1 cellular context compared by ENCODE assay signal in the genomic region with DNA sequence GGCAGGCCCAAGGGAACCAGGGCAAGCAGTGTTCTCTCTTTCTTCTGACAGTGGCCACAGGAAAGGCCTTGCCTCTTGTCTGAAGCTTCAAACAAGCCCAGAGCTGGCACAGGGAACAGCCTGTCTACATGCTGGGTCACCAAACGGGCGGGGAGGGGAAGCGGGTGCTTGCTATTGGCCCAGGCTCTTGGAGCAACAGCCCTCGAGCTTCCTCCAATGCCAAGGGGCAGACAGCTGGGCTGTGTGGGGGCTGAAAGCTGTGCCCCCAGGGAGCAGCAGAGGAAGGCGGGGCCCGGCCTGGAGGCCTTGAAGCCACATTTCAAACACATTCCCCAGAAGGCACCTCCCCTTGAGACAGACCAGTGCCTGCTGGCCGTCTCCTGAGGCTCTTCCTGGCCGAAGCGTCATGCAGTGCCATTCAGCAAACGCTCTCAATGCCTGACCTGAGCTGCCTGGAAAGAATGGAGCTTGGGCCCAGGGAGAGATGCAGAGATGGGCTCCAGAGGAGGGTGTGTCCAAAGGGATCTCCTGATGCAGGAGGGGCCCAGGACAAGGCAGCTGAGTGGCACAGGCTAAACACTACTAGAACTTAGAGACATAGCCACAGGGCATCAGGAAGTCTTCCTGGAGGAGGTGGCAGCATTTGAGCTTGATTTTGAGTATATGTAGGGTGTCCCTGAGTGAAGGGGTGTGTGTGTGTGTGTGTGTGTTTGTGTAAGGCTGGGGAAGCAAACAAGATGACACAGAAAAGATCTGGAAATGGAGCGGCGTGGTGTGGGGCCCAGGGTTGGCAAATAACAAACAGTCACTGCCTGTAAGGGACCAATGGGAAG.
A peak's percentile ranks its signal among the peaks of the same experiment; 100 is the strongest.
TF ChIP-seq lines count a peak whose summit lies in the region.

No MANE protein-coding gene starts in this region.

TF ChIP-seq in HEK293, 187 proteins besides CTCF, POLR2A, EP300 and RAD21 (continued from another document):
- TF ChIP-seq, protein P1, sequence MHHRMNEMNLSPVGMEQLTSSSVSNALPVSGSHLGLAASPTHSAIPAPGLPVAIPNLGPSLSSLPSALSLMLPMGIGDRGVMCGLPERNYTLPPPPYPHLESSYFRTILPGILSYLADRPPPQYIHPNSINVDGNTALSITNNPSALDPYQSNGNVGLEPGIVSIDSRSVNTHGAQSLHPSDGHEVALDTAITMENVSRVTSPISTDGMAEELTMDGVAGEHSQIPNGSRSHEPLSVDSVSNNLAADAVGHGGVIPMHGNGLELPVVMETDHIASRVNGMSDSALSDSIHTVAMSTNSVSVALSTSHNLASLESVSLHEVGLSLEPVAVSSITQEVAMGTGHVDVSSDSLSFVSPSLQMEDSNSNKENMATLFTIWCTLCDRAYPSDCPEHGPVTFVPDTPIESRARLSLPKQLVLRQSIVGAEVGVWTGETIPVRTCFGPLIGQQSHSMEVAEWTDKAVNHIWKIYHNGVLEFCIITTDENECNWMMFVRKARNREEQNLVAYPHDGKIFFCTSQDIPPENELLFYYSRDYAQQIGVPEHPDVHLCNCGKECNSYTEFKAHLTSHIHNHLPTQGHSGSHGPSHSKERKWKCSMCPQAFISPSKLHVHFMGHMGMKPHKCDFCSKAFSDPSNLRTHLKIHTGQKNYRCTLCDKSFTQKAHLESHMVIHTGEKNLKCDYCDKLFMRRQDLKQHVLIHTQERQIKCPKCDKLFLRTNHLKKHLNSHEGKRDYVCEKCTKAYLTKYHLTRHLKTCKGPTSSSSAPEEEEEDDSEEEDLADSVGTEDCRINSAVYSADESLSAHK (tag by site-specific recombination; IDR thresholded peaks at IDR 0.05), result no peak
- no peak for TF ChIP-seq ZNF239 (tag by site-specific recombination; IDR thresholded peaks at IDR 0.05)
- no peak for TF ChIP-seq INSM2 (tag by site-specific recombination; IDR thresholded peaks at IDR 0.05)
- TF ChIP-seq SP2 (tag by site-specific recombination; IDR thresholded peaks at IDR 0.05), result no peak
- TF ChIP-seq HOXA7 (CRISPR knock-in tag; IDR thresholded peaks at IDR 0.05; ENCODE audit: borderline replicate concordance), result no peak
- TF ChIP-seq ZNF169 (tag by site-specific recombination; IDR thresholded peaks at IDR 0.05), result no peak
- TF ChIP-seq, protein P2, sequence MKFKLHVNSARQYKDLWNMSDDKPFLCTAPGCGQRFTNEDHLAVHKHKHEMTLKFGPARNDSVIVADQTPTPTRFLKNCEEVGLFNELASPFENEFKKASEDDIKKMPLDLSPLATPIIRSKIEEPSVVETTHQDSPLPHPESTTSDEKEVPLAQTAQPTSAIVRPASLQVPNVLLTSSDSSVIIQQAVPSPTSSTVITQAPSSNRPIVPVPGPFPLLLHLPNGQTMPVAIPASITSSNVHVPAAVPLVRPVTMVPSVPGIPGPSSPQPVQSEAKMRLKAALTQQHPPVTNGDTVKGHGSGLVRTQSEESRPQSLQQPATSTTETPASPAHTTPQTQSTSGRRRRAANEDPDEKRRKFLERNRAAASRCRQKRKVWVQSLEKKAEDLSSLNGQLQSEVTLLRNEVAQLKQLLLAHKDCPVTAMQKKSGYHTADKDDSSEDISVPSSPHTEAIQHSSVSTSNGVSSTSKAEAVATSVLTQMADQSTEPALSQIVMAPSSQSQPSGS (tag by site-specific recombination; IDR thresholded peaks at IDR 0.05; ENCODE audit: low read depth), result no peak
- TF ChIP-seq, protein P3, sequence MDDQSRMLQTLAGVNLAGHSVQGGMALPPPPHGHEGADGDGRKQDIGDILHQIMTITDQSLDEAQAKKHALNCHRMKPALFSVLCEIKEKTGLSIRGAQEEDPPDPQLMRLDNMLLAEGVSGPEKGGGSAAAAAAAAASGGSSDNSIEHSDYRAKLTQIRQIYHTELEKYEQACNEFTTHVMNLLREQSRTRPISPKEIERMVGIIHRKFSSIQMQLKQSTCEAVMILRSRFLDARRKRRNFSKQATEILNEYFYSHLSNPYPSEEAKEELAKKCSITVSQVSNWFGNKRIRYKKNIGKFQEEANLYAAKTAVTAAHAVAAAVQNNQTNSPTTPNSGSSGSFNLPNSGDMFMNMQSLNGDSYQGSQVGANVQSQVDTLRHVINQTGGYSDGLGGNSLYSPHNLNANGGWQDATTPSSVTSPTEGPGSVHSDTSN (CRISPR knock-in tag; IDR thresholded peaks at IDR 0.05), result no peak
- TF ChIP-seq ZNF175 (tag by site-specific recombination; IDR thresholded peaks at IDR 0.05), result no peak
- TF ChIP-seq EGR2 (tag by site-specific recombination; IDR thresholded peaks at IDR 0.05; ENCODE audit: low read depth), result 0 out of 2 replicates have a peak, but pooled peaks have one; percentile 11
- no peak for TF ChIP-seq KLF7 (tag by site-specific recombination; IDR thresholded peaks at IDR 0.05; ENCODE audit: borderline replicate concordance)
- no peak for TF ChIP-seq ZNF404 (tag by site-specific recombination; IDR thresholded peaks at IDR 0.05)
- TF ChIP-seq SETDB1 (IDR thresholded peaks at IDR 0.05; ENCODE audit: insufficient read length, low read length), result no peak
- no peak for TF ChIP-seq ZXDB (tag by site-specific recombination; IDR thresholded peaks at IDR 0.05)
- TF ChIP-seq REPIN1 (tag by site-specific recombination; IDR thresholded peaks at IDR 0.05; ENCODE audit: low read depth), result no peak
- no peak for TF ChIP-seq ZNF521 (tag by site-specific recombination; IDR thresholded peaks at IDR 0.05)
- TF ChIP-seq GLIS1 (tag by site-specific recombination; IDR thresholded peaks at IDR 0.05), result peak; percentile 51
TF ChIP-seq in HEK293: peak in this region for 10.
